ENCODE assay signal across 10 cellular contexts in genomic region chr5:101728933-101729332, GRCh38.
DNase-seq lines count a peak whose midpoint lies in the region; ATAC-seq and TF ChIP-seq lines count a peak whose summit lies in the region.
"Had no signal": no experiment of that assay in that cellular context is flagged by ENCODE, and none has a peak within 500 bp of the region (broad histone marks: within the 10 kb centered on the region; RNA-seq: fewer than 3 reads in every experiment).

No MANE protein-coding gene starts in this region.

- no peak overlapping the region for H3K18ac ChIP-seq in mesendoderm (ENCODE audit: low read length)

- no peak for TF ChIP-seq CTCF in HFFc6 (IDR thresholded peaks at IDR 0.05)

- no peak overlapping the region for H3K56ac ChIP-seq in mesendoderm (ENCODE audit: low read length)

- H3K4me2 ChIP-seq in mesendoderm (ENCODE audit: low read length): no peak overlapping the region

- H3K4ac ChIP-seq in mesendoderm (ENCODE audit: low read depth, low read length): no peak overlapping the region

- H3K23ac ChIP-seq in mesendoderm (ENCODE audit: low read length): no peak overlapping the region

- no peaks in the 10 kb centered on the region for H3K79me1 ChIP-seq in mesendoderm (ENCODE audit: low read length)

- H3K36me3 ChIP-seq in mesendoderm (ENCODE audit: control insufficient read depth, insufficient read depth, low read length): no peaks in the 10 kb centered on the region
- H3K36me3 ChIP-seq: left ventricle myocardium inferior had no signal

- H3K9me3 Mint-ChIP-seq in HFFc6: peaks cover 20% of the 10 kb centered on the region

- no peak overlapping the region for H3K9ac ChIP-seq in mesendoderm (ENCODE audit: low read length)

- H3K79me2 ChIP-seq in mesendoderm (ENCODE audit: control insufficient read depth, insufficient read depth, low read length): no peaks in the 10 kb centered on the region

- no peak overlapping the region for H2BK5ac ChIP-seq in mesendoderm (ENCODE audit: low read length)

- no peak overlapping the region for H2BK15ac ChIP-seq in mesendoderm (replicated peaks; ENCODE audit: low read depth)

- DNase-seq in NCI-H146 (lab: John Stamatoyannopoulos, UW) (peak; percentile 9), NCI-H146 treated with DMSO at 0.1 percent for 48 hours (lab: John Stamatoyannopoulos, UW; ENCODE audit: unreplicated experiment) (no peak), HT-29 (ENCODE audit: low spot score) (peak; percentile 26), SHP77 (lab: John Stamatoyannopoulos, UW) (peak; percentile 23 to 54), mesendoderm (peak; percentile 46), putamen (ENCODE audit: low spot score) (no peak), HFFc6 (no peak)
- DNase-seq: left ventricle myocardium inferior; stimulated activated CD4-positive, alpha-beta T cell treated with anti-CD3 and anti-CD28 coated beads, Interleukin-4, amount 100 ng/mL, for 24 hours had no signal

- H3K4me1 Mint-ChIP-seq in HFFc6 (ENCODE audit: low read depth): no peaks in the 10 kb centered on the region

- ATAC-seq in GM21515 (IDR thresholded peaks at IDR 0.05; ENCODE audit: unreplicated experiment): no peak

- H3K27me3 ChIP-seq in mesendoderm (ENCODE audit: insufficient read depth, low read length, poor library complexity): no peaks in the 10 kb centered on the region

- H3K27ac Mint-ChIP-seq in HFFc6: no peak overlapping the region

- no peak overlapping the region for H4K5ac ChIP-seq in mesendoderm (ENCODE audit: low read length)

- no peak overlapping the region for H4K8ac ChIP-seq in mesendoderm (ENCODE audit: low read depth, low read length)

- H3K27ac ChIP-seq in mesendoderm (ENCODE audit: low read depth, low read length): no peak overlapping the region
- H3K27ac ChIP-seq: left ventricle myocardium inferior had no signal

- no peaks in the 10 kb centered on the region for H3K4me1 ChIP-seq in mesendoderm (ENCODE audit: control insufficient read depth, low read depth, low read length)
- H3K4me1 ChIP-seq: left ventricle myocardium inferior had no signal

- H3K36me3 Mint-ChIP-seq in HFFc6 (ENCODE audit: low read depth): no peaks in the 10 kb centered on the region

- no peak overlapping the region for H2AK5ac ChIP-seq in mesendoderm (ENCODE audit: low read length)

- no peak overlapping the region for H3K4me3 ChIP-seq in mesendoderm (ENCODE audit: low read length)
- H3K4me3 ChIP-seq: left ventricle myocardium inferior had no signal

- H3K4me3 Mint-ChIP-seq in HFFc6: no peak overlapping the region

- H2BK120ac ChIP-seq in mesendoderm (ENCODE audit: low read depth, low read length): no peak overlapping the region

- H3K27me3 Mint-ChIP-seq in HFFc6 (ENCODE audit: insufficient read depth): peaks cover 4% of the 10 kb centered on the region; the same call in 1 of the 2 replicates

Comparison
In these comparisons a context has a peak if more than half of its experiments do, and no peak if none do; other contexts are left out.
1. DNase-seq: peak in NCI-H146 (single experiment), HT-29 (single experiment), SHP77 (2 of 2) and mesendoderm (single experiment); none in NCI-H146 treated with DMSO at 0.1 percent for 48 hours (single experiment), putamen (single experiment) and HFFc6 (single experiment).